ENCODE assay signal across 8 cellular contexts in genomic region chr18:23134780-23135678, GRCh38. TPM values are rescaled to one million over a fixed set of nuclear protein-coding genes. Genes with fewer than 3 reads are reported as not detected.
DNase-seq lines count a peak whose midpoint lies in the region; ATAC-seq, FAIRE-seq and TF ChIP-seq lines count a peak whose summit lies in the region.

Gene CABLES1 (plus strand): TSS chr18:23135485. CDS start chr18:23135763, 278 bp downstream.

- H3K4me3 ChIP-seq in BE2C (ENCODE audit: low read depth, low read length) (peak within 1 kb of the TSS; percentile 69), HUES48 (ENCODE audit: low read depth, low read length) (peak within 1 kb of the TSS; percentile 84), kidney (ENCODE audit: low read length in 2 of 2) (peak within 1 kb of the TSS; percentile 69 to 81), smooth muscle cell (peak within 1 kb of the TSS; percentile 76)

- WGBS in smooth muscle cell (ENCODE audit: low lambda C conversion rate): 2% methylated on average over 66 of the region's 89 CpGs

- H3F3A ChIP-seq in smooth muscle cell (ENCODE audit: low read depth): peaks cover 12% of the 10 kb centered on the region

- H3K27ac ChIP-seq in HUES48 (ENCODE audit: low read depth, low read length) (peak within 1 kb of the TSS; percentile 92), caudate nucleus (ENCODE audit: low read depth, low read length) (peak within 1 kb of the TSS; percentile 83), kidney (ENCODE audit: low read depth in 2 of 2, low read length in 2 of 2) (peak within 1 kb of the TSS; percentile 79 to 91), smooth muscle cell (ENCODE audit: low read depth) (no peak within 1 kb of the TSS)

- peak; percentile 30 for ATAC-seq in GM18868 (IDR thresholded peaks at IDR 0.05; ENCODE audit: unreplicated experiment)
- ATAC-seq in HG02938 (IDR thresholded peaks at IDR 0.05; ENCODE audit: unreplicated experiment): no peak

- peak within 1 kb of the TSS; percentile 97 for H3K4me2 ChIP-seq in smooth muscle cell

- TF ChIP-seq CTCF in BE2C (IDR thresholded peaks at IDR 0.05; ENCODE audit: low read depth, low read length): no peak
- TF ChIP-seq CTCF in kidney (IDR thresholded peaks at IDR 0.05; ENCODE audit: borderline replicate concordance, extremely low read depth, insufficient read depth): no peak
- TF ChIP-seq CTCF in smooth muscle cell (IDR thresholded peaks at IDR 0.05; ENCODE audit: borderline replicate concordance, insufficient read depth, poor library complexity, severe bottlenecking): no peak

- peak within 1 kb of the TSS; percentile 97 for H2AFZ ChIP-seq in smooth muscle cell (ENCODE audit: low read depth)

- no peaks in the 10 kb centered on the region for H3K9me3 ChIP-seq in BE2C
- no peaks in the 10 kb centered on the region for H3K9me3 ChIP-seq in HUES48 (ENCODE audit: control insufficient read depth, insufficient read depth, low read length)
- H3K9me3 ChIP-seq in kidney (ENCODE audit: control insufficient read depth in 1 of 2, low read length in 2 of 2): no peaks in the 10 kb centered on the region
- no peaks in the 10 kb centered on the region for H3K9me3 ChIP-seq in smooth muscle cell (replicated peaks; ENCODE audit: low read depth)

- peak; percentile 61 for DNase-seq in BE2C
- peak; percentile 35 for DNase-seq in SKM-1 (lab: John Stamatoyannopoulos, UW; ENCODE audit: unreplicated experiment)
- peak in 49 of 61 donors; percentile 7 to 86 (median 54) for DNase-seq in caudate nucleus (lab: John Stamatoyannopoulos, UW)
- DNase-seq in kidney: peak; percentile 90
- no peak for DNase-seq in smooth muscle cell (lab: John Stamatoyannopoulos, UW; ENCODE audit: unreplicated experiment)

- intact Hi-C loops in kidney (cut with DNase I): loop anchor here (10.0 kb wide), 1 partner anchor 120 kb away; no protein-coding TSS in a partner anchor

- no peak for FAIRE-seq in kidney (lab: Jason Lieb, UNC)

- H3K9ac ChIP-seq in HUES48 (ENCODE audit: low read depth, low read length) (peak within 1 kb of the TSS; percentile 79), kidney (ENCODE audit: low read length in 2 of 2) (peak within 1 kb of the TSS; percentile 66 to 77), smooth muscle cell (ENCODE audit: low read depth) (peak within 1 kb of the TSS; percentile 33)

- H4K20me1 ChIP-seq in smooth muscle cell (ENCODE audit: low read depth): no peaks in the 10 kb centered on the region

- no peaks in the 10 kb centered on the region for H3K36me3 ChIP-seq in BE2C
- H3K36me3 ChIP-seq in HUES48 (ENCODE audit: control insufficient read depth, insufficient read depth, low read length): 0 out of 2 replicates have a peak, but pooled peaks cover 12% of the 10 kb centered on the region
- no peaks in the 10 kb centered on the region for H3K36me3 ChIP-seq in kidney (ENCODE audit: control insufficient read depth in 1 of 2, insufficient read depth in 2 of 2, low read length in 2 of 2)
- no peaks in the 10 kb centered on the region for H3K36me3 ChIP-seq in smooth muscle cell (ENCODE audit: low read depth)

- H3K79me2 ChIP-seq in smooth muscle cell (ENCODE audit: low read depth): peaks cover 10% of the 10 kb centered on the region

- H3K4me1 ChIP-seq in BE2C: peaks cover 10% of the 10 kb centered on the region
- H3K4me1 ChIP-seq in HUES48 (ENCODE audit: control insufficient read depth, insufficient read depth, low read length): peaks cover 44% of the 10 kb centered on the region
- H3K4me1 ChIP-seq in kidney (ENCODE audit: control insufficient read depth in 1 of 2, insufficient read depth in 1 of 2, low read depth in 1 of 2, low read length in 2 of 2): peaks cover 16 to 37% of the 10 kb centered on the region in 2 donors
- peaks cover 22% of the 10 kb centered on the region for H3K4me1 ChIP-seq in smooth muscle cell (ENCODE audit: low read depth)

- H3K27me3 ChIP-seq in BE2C (0 out of 2 replicates have a peak, but pooled peaks cover 6% of the 10 kb centered on the region), HUES48 (ENCODE audit: control insufficient read depth, insufficient read depth, low read length) (peaks cover 4% of the 10 kb centered on the region), smooth muscle cell (ENCODE audit: low read depth) (no peaks in the 10 kb centered on the region)

RNA-seq across cellular contexts. Expression of gene CABLES1, which starts in this region (rescaled TPM):
- polyA plus RNA-seq in BE2C (2012; ENCODE audit: insufficient read depth, insufficient read length, low read depth): 18.5 TPM
- total RNA-seq in kidney (40.5 TPM), smooth muscle cell (1.2 and 2.2 TPM in 2 replicates)
- polyA plus RNA-seq in kidney (ENCODE audit: insufficient read depth, low read depth, low replicate concordance) (7.6 TPM), smooth muscle cell (2.4 and 2.7 TPM in 2 replicates)

Comparison
In these comparisons a context has a peak if more than half of its experiments do, and no peak if none do; other contexts are left out.
1. RNA of gene CABLES1 (total RNA-seq): 40.5 TPM in kidney (single experiment); 1.2 to 2.2 TPM in smooth muscle cell; every median in the first group is over 10 times any median in the second.
2. Peak in every context shown above with its lines, with median percentiles within 50 percentile points of each other: H3K4me3 ChIP-seq and H3K9ac ChIP-seq.